Comparison of ENCODE assay signal across 32 cellular contexts in genomic region chr10:12592967-12593366, GRCh38.
DNase-seq lines count a peak whose midpoint lies in the region; ATAC-seq, FAIRE-seq and TF ChIP-seq lines count a peak whose summit lies in the region.
"Had no signal": no experiment of that assay in that cellular context is flagged by ENCODE, and none has a peak within 500 bp of the region (broad histone marks: within the 10 kb centered on the region; RNA-seq: fewer than 3 reads in every experiment).

No MANE protein-coding gene starts in this region.

- BruUV-seq in PC-9 (replicated peaks; lab: Mats Ljungman, UMichigan) (no TSS peak), K562 (replicated peaks; lab: Mats Ljungman, UMichigan) (no TSS peak)

- H3K36me3 ChIP-seq in PC-9 (ENCODE audit: low read depth) (no peaks in the 10 kb centered on the region), K562 (ENCODE audit: control insufficient read depth, insufficient read depth, low read length) (no peaks in the 10 kb centered on the region)
- H3K36me3 ChIP-seq: gastrocnemius medialis, ovary, suprapubic skin, uterus had no signal

- H2AFZ ChIP-seq in PC-9 (no peak overlapping the region), K562 (ENCODE audit: low read depth, low read length) (no peak overlapping the region)

- no peak for FAIRE-seq in K562 (lab: Jason Lieb, UNC)
- FAIRE-seq: islet of Langerhans had no signal

- TF ChIP-seq EP300 in K562 (IDR thresholded peaks at IDR 0.05; ENCODE audit: low read length), result no peak

- H3K4me3 ChIP-seq in PC-9, result no peak overlapping the region
- H3K4me3 ChIP-seq in K562, result no peak overlapping the region
- H3K4me3 ChIP-seq: gastrocnemius medialis, ovary, SK-N-MC, smooth muscle cell, suprapubic skin, uterus had no signal

- H3K27ac ChIP-seq in PC-9 (no peak overlapping the region), K562 (ENCODE audit: extremely low read depth, low read depth, low read length) (no peak overlapping the region)
- H3K27ac ChIP-seq: gastrocnemius medialis, HL-60, ovary, SK-N-MC, uterus had no signal

- H3K4me2 ChIP-seq in PC-9 (0 out of 2 replicates have a peak overlapping the region, but pooled peaks have one; percentile 4), K562 (ENCODE audit: insufficient read depth, low read length) (no peak overlapping the region)
- H3K4me2 ChIP-seq: smooth muscle cell had no signal

- CTCF ChIA-PET in activated naive CD4-positive, alpha-beta T cell treated with anti-CD3 and anti-CD28 coated beads for 36 hours (lab: Charles Lee), result interaction anchor here (1.0 kb wide), 1 partner anchor 63 kb away, joined by 3 read pairs; no protein-coding TSS in a partner anchor
- CTCF ChIA-PET in activated naive CD4-positive, alpha-beta T cell treated with anti-CD3 and anti-CD28 coated beads, Interleukin-2, amount 10 ng/mL, durations not matched to agents 7 days and 5 days (lab: Charles Lee), result no interaction called here
- CTCF ChIA-PET in PC-9 (lab: Charles Lee) (no interaction called here), K562 (lab: Yijun Ruan, JAX; ENCODE audit: low intra/inter-chr PET ratio) (no interaction called here)

- H3K27me3 ChIP-seq in PC-9 (ENCODE audit: insufficient read depth, low read depth), result no peaks in the 10 kb centered on the region
- peaks cover 8 to 37% of the 10 kb centered on the region in 2 experiments; a peak in 4 of 5 replicates for H3K27me3 ChIP-seq in K562 (ENCODE audit: control insufficient read depth in 2 of 2, insufficient read depth in 2 of 2, low read length in 2 of 2)
- H3K27me3 ChIP-seq: gastrocnemius medialis, ovary, suprapubic skin, uterus had no signal

- DNase-seq in activated naive CD4-positive, alpha-beta T cell treated with anti-CD3 and anti-CD28 coated beads for 36 hours, result no peak
- DNase-seq in activated naive CD4-positive, alpha-beta T cell treated with anti-CD3 and anti-CD28 coated beads, Interleukin-2, amount 10 ng/mL, durations not matched to agents 7 days and 5 days, result no peak
- DNase-seq in PC-9 (no peak), K562 (ENCODE audit: extremely low read depth in 1 of 4, low spot score in 3 of 4) (no peak), NCI-H748 (lab: John Stamatoyannopoulos, UW; ENCODE audit: unreplicated experiment) (no peak), dermis blood vessel endothelial cell (no peak), NCI-H2196 (lab: John Stamatoyannopoulos, UW; ENCODE audit: unreplicated experiment) (no peak)
- no peak for DNase-seq in activated effector memory CD4-positive, alpha-beta T cell treated with Interleukin-2 at 50 U/mL for 16 hours
- DNase-seq: activated CD4-positive, CD25-positive, alpha-beta regulatory T cell; activated effector memory CD4-positive, alpha-beta T cell treated with anti-CD3 and anti-CD28 coated beads, Interleukin-2, amount 50 U/mL, for 16 hours; C1 segment of cervical spinal cord; effector CD8-positive, alpha-beta T cell; erythroblast; gastrocnemius medialis; hypothalamus; left ventricle myocardium superior; NCI-H1092; NCI-H187; NCI-H774; nephron progenitor cell; ovary; retina; T-helper 9 cell; uterus had no signal

- H3K4me1 ChIP-seq in PC-9 (replicated peaks; ENCODE audit: insufficient read depth) (peaks cover 6% of the 10 kb centered on the region; the same call in 1 of the 2 replicates), K562 (replicated peaks in 1 of 2; ENCODE audit: control insufficient read depth in 2 of 2, insufficient read depth in 2 of 2, low read length in 2 of 2) (no peaks in the 10 kb centered on the region)
- H3K4me1 ChIP-seq: gastrocnemius medialis, uterus had no signal

- in situ Hi-C loops in K562 (cut with MboI), result no loop called here

- peaks cover 6% of the 10 kb centered on the region for H3K36me3 Mint-ChIP-seq in activated naive CD4-positive, alpha-beta T cell treated with anti-CD3 and anti-CD28 coated beads for 36 hours (ENCODE audit: low read depth)
- peaks cover 33% of the 10 kb centered on the region for H3K36me3 Mint-ChIP-seq in activated naive CD4-positive, alpha-beta T cell treated with anti-CD3 and anti-CD28 coated beads, Interleukin-2, amount 10 ng/mL, durations not matched to agents 7 days and 5 days
- H3K36me3 Mint-ChIP-seq: mesothelial cell of epicardium had no signal

- WGBS in K562 (ENCODE audit: insufficient coverage, low coverage, missing lambda C conversion rate), result 3% methylated on average over 5 of the region's 5 CpGs

- no peaks in the 10 kb centered on the region for H4K20me1 ChIP-seq in PC-9 (ENCODE audit: insufficient read depth)
- H4K20me1 ChIP-seq in K562 (replicated peaks; ENCODE audit: control insufficient read depth, insufficient read depth, low read length), result no peaks in the 10 kb centered on the region; the same call in 1 of the 2 replicates

- peaks cover 6% of the 10 kb centered on the region; the same call in 1 of the 2 replicates for H3F3A ChIP-seq in PC-9 (ENCODE audit: insufficient read depth, low read depth)

- ATAC-seq in K562, result no peak
- ATAC-seq: gastrocnemius medialis; left ventricle myocardium superior; stimulated activated effector memory CD8-positive, alpha-beta T cell treated with anti-CD3 and anti-CD28 coated beads, Interleukin-12 subunit alpha, Interleukin-12 subunit beta, amount 100 ng/mL, for 72 hours had no signal

- H3K9me3 ChIP-seq in PC-9 (ENCODE audit: insufficient read depth, low read depth), result no peaks in the 10 kb centered on the region
- no peaks in the 10 kb centered on the region for H3K9me3 ChIP-seq in K562 (replicated peaks; ENCODE audit: control insufficient read depth, insufficient read depth, low read depth, low read length)
- H3K9me3 ChIP-seq: gastrocnemius medialis, ovary, suprapubic skin, uterus had no signal

- peak overlapping the region; percentile 6 for H3K27ac Mint-ChIP-seq in activated naive CD4-positive, alpha-beta T cell treated with anti-CD3 and anti-CD28 coated beads for 36 hours
- H3K27ac Mint-ChIP-seq in activated naive CD4-positive, alpha-beta T cell treated with anti-CD3 and anti-CD28 coated beads, Interleukin-2, amount 10 ng/mL, durations not matched to agents 7 days and 5 days, result no peak overlapping the region
- H3K27ac Mint-ChIP-seq: mesothelial cell of epicardium, nephron progenitor cell had no signal

- no peaks in the 10 kb centered on the region for H3K9me2 ChIP-seq in PC-9 (ENCODE audit: insufficient read depth)

- no peaks in the 10 kb centered on the region for H3K79me2 ChIP-seq in PC-9 (ENCODE audit: low read depth)
- no peaks in the 10 kb centered on the region for H3K79me2 ChIP-seq in K562 (ENCODE audit: control insufficient read depth, insufficient read depth, low read length)

- POLR2A ChIA-PET in PC-9 (lab: Charles Lee; ENCODE audit: unreplicated experiment), result no interaction called here
- POLR2A ChIA-PET in K562 (lab: Yijun Ruan, JAX), result no interaction called here

- no peak for TF ChIP-seq POLR2A in K562 (conservative IDR thresholded peaks at IDR 0.05)

- no peak overlapping the region for H3K4me3 Mint-ChIP-seq in activated naive CD4-positive, alpha-beta T cell treated with anti-CD3 and anti-CD28 coated beads for 36 hours
- H3K4me3 Mint-ChIP-seq in activated naive CD4-positive, alpha-beta T cell treated with anti-CD3 and anti-CD28 coated beads, Interleukin-2, amount 10 ng/mL, durations not matched to agents 7 days and 5 days, result no peak overlapping the region
- H3K4me3 Mint-ChIP-seq: brain; mesothelial cell of epicardium; nephron progenitor cell; stimulated activated effector memory CD8-positive, alpha-beta T cell treated with anti-CD3 and anti-CD28 coated beads, Interleukin-12 subunit alpha, Interleukin-12 subunit beta, amount 100 ng/mL, for 72 hours had no signal

- no peaks in the 10 kb centered on the region for H3K9me3 Mint-ChIP-seq in activated naive CD4-positive, alpha-beta T cell treated with anti-CD3 and anti-CD28 coated beads for 36 hours
- peaks cover 15% of the 10 kb centered on the region for H3K9me3 Mint-ChIP-seq in activated naive CD4-positive, alpha-beta T cell treated with anti-CD3 and anti-CD28 coated beads, Interleukin-2, amount 10 ng/mL, durations not matched to agents 7 days and 5 days

- no peak overlapping the region for H3K9ac ChIP-seq in K562 (ENCODE audit: insufficient read depth in 1 of 2, low read depth in 2 of 2, low read length in 2 of 2)

- no peak for TF ChIP-seq CTCF in PC-9 (conservative IDR thresholded peaks at IDR 0.05)
- TF ChIP-seq CTCF in K562 (IDR thresholded peaks at IDR 0.05 in 2 of 3, conservative IDR thresholded peaks at IDR 0.05 in 1 of 3; ENCODE audit: insufficient read depth in 2 of 3, low read depth in 1 of 3, low read length in 3 of 3), result no peak

- intact Hi-C loops in activated naive CD4-positive, alpha-beta T cell treated with anti-CD3 and anti-CD28 coated beads for 36 hours (cut with micrococcal nuclease), result loop anchor here (5.0 kb wide), 2 partner anchors 46 to 246 kb away; partner anchors contain the start of gene CAMK1D
- intact Hi-C loops in PC-9 (cut with micrococcal nuclease; ENCODE audit: unreplicated experiment), result no loop called here
- intact Hi-C loops in K562 (cut with micrococcal nuclease), result no loop called here

- TF ChIP-seq RAD21 in K562 (CRISPR knock-in tag; conservative IDR thresholded peaks at IDR 0.05 in 1 of 2, IDR thresholded peaks at IDR 0.05 in 1 of 2), result no peak

- no peaks in the 10 kb centered on the region for H3K27me3 Mint-ChIP-seq in activated naive CD4-positive, alpha-beta T cell treated with anti-CD3 and anti-CD28 coated beads for 36 hours (ENCODE audit: low read depth)
- peaks cover 3% of the 10 kb centered on the region for H3K27me3 Mint-ChIP-seq in activated naive CD4-positive, alpha-beta T cell treated with anti-CD3 and anti-CD28 coated beads, Interleukin-2, amount 10 ng/mL, durations not matched to agents 7 days and 5 days

- H3K9me1 ChIP-seq in K562 (ENCODE audit: control insufficient read depth, insufficient read depth, low read length), result no peaks in the 10 kb centered on the region

- H3K4me1 Mint-ChIP-seq in activated naive CD4-positive, alpha-beta T cell treated with anti-CD3 and anti-CD28 coated beads for 36 hours (ENCODE audit: low read depth), result peaks cover 79% of the 10 kb centered on the region
- peaks cover 89% of the 10 kb centered on the region for H3K4me1 Mint-ChIP-seq in activated naive CD4-positive, alpha-beta T cell treated with anti-CD3 and anti-CD28 coated beads, Interleukin-2, amount 10 ng/mL, durations not matched to agents 7 days and 5 days
- H3K4me1 Mint-ChIP-seq: mesothelial cell of epicardium had no signal

TF ChIP-seq in K562, 482 proteins besides CTCF, POLR2A, EP300 and RAD21 (continues in another document):
- no peak for TF ChIP-seq RBM17 (IDR thresholded peaks at IDR 0.05; ENCODE audit: borderline replicate concordance, low read depth, low read length)
